ENCODE assay signal across 8 cellular contexts in the genomic region with DNA sequence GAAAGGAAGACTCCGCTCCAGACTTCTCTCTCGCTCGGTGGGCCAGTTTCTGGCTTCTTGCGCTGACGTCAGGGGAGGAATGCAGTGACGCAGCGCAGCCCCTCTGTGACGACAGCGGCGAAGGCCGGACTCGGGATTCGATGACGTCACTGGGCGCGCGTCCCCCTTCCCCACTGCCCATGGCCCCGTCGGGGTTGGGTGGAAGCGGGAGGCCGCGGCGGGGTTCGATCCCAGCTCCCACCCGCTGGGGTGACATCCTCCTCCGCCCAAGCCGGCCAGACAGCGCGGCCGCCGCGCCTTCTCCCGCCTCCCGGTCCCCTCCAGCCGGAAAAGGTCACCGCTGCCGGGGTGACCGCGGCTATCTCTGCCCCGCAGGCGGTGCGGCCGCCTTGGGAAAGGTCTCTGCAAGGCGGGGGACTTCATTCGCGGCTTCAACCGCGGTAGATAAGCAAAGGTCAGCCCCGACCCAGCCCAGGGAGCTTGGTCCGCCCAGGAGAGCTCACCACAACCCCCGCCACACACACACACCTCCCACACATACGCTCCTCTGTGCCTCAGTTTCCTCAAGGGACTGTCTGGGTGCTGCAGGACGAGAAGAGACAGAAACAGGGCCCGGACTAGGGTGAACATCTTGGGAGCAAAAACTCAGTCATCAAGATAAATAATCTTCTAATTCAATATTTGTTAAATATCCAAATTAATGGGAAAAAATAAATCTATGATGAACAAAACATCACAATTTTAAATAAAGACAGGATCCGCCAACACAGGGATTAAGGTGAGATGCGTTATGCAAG. TPM values are rescaled to one million over a fixed set of nuclear protein-coding genes. Genes with fewer than 3 reads are reported as not detected.
DNase-seq lines count a peak whose midpoint lies in the region; ATAC-seq and TF ChIP-seq lines count a peak whose summit lies in the region.

No MANE protein-coding gene starts in this region.

- H3K4me3 Mint-ChIP-seq in immature natural killer cell: peak overlapping the region; percentile 94 to 98 (median 97)

- in situ Hi-C loops in GM23248 (cut with MboI): no loop called here

- no peaks in the 10 kb centered on the region for H3K9me3 ChIP-seq in GM23248 (ENCODE audit: low read depth)
- no peaks in the 10 kb centered on the region for H3K9me3 ChIP-seq in Karpas-422 (ENCODE audit: low read length)
- no peaks in the 10 kb centered on the region for H3K9me3 ChIP-seq in ascending aorta

- DNase-seq in NCI-H82 (lab: John Stamatoyannopoulos, UW): peak; percentile 98
- no peak for DNase-seq in NCI-H82 treated with DMSO at 0.1 percent for 48 hours (lab: John Stamatoyannopoulos, UW; ENCODE audit: unreplicated experiment)
- DNase-seq in GM23248: no peak
- DNase-seq in Karpas-422: peak; percentile 59
- DNase-seq in ascending aorta (ENCODE audit: low spot score in 2 of 2): no peak
- DNase-seq in immature natural killer cell: no peak
- DNase-seq in stimulated activated naive CD8-positive, alpha-beta T cell treated with anti-CD3 and anti-CD28 coated beads, Interleukin-15, Interleukin-2, amounts not matched to agents 100 U/mL and 50 U/mL, for 24 hours: peak; percentile 86
- DNase-seq in LoVo (ENCODE audit: low spot score): no peak

- peak overlapping the region; percentile 99 for H3K9ac ChIP-seq in GM23248
- peak overlapping the region; percentile 98 for H3K9ac ChIP-seq in Karpas-422 (ENCODE audit: low read length)

- H3K9me2 ChIP-seq in GM23248 (ENCODE audit: insufficient read depth) (no peaks in the 10 kb centered on the region), Karpas-422 (replicated peaks; ENCODE audit: insufficient read depth, low read length) (no peaks in the 10 kb centered on the region)

- H3K4me1 ChIP-seq in GM23248 (ENCODE audit: insufficient read depth): peaks cover 15% of the 10 kb centered on the region; the same call in 1 of the 2 replicates
- peaks cover 30% of the 10 kb centered on the region for H3K4me1 ChIP-seq in Karpas-422 (ENCODE audit: low read length)
- H3K4me1 ChIP-seq in ascending aorta: peaks cover 16 to 23% of the 10 kb centered on the region in 2 donors

- peak; percentile 22 for ATAC-seq in stimulated activated naive CD8-positive, alpha-beta T cell treated with anti-CD3 and anti-CD28 coated beads, Interleukin-15, Interleukin-2, amounts not matched to agents 100 U/mL and 50 U/mL, for 24 hours

- H3K27ac Mint-ChIP-seq in immature natural killer cell: peak overlapping the region; percentile 99 to 100 (median 100)

- 0 out of 2 replicates have a peak, but pooled peaks cover 5% of the 10 kb centered on the region for H3K79me2 ChIP-seq in GM23248 (ENCODE audit: insufficient read depth)
- H3K79me2 ChIP-seq in Karpas-422 (ENCODE audit: low read length): peaks cover 18% of the 10 kb centered on the region

- H3F3A ChIP-seq in GM23248 (ENCODE audit: insufficient read depth): peaks cover 21% of the 10 kb centered on the region

- 4 to 6% methylated on average over 38 to 47 of the region's 56 CpGs for WGBS in GM23248 (ENCODE audit: low coverage in 1 of 2, low lambda C conversion rate in 2 of 2, missing lambda C conversion rate in 2 of 2), 2 experiments

- H3K36me3 ChIP-seq in GM23248 (ENCODE audit: low read depth): no peaks in the 10 kb centered on the region
- no peaks in the 10 kb centered on the region for H3K36me3 ChIP-seq in Karpas-422 (ENCODE audit: insufficient read depth, low read length)
- H3K36me3 ChIP-seq in ascending aorta: no peaks in the 10 kb centered on the region

- intact Hi-C loops in ascending aorta (cut with DNase I): loop anchor here (1.0 to 10.0 kb wide), 8 partner anchors 55 to 1212 kb away; partner anchors contain the start of genes ASF1B, BRME1, CALR and CC2D1A

- H4K20me1 ChIP-seq in GM23248 (ENCODE audit: insufficient read depth): no peaks in the 10 kb centered on the region
- no peaks in the 10 kb centered on the region for H4K20me1 ChIP-seq in Karpas-422 (ENCODE audit: insufficient read depth, low read depth, low read length)

- H3K4me2 ChIP-seq in GM23248 (ENCODE audit: unreplicated experiment): peak overlapping the region; percentile 89
- peak overlapping the region; percentile 93 for H3K4me2 ChIP-seq in Karpas-422 (ENCODE audit: low read depth, low read length, poor library complexity, severe bottlenecking)

- peaks cover 32 to 35% of the 10 kb centered on the region in 2 donors for H3K4me1 Mint-ChIP-seq in immature natural killer cell

- no peaks in the 10 kb centered on the region for H3K36me3 Mint-ChIP-seq in immature natural killer cell

- H3K27ac ChIP-seq in GM23248: peak overlapping the region; percentile 94
- peak overlapping the region; percentile 87; the same call in 1 of the 2 replicates for H3K27ac ChIP-seq in Karpas-422 (ENCODE audit: low read length)
- H3K27ac ChIP-seq in ascending aorta: peak overlapping the region; percentile 96 to 100

- H3K27me3 ChIP-seq in GM23248 (replicated peaks; ENCODE audit: insufficient read depth) (no peaks in the 10 kb centered on the region), Karpas-422 (ENCODE audit: low read length) (no peaks in the 10 kb centered on the region), ascending aorta (no peaks in the 10 kb centered on the region)

- H2AFZ ChIP-seq in GM23248 (peak overlapping the region; percentile 85), Karpas-422 (ENCODE audit: low read length) (peak overlapping the region; percentile 79; the same call in 1 of the 2 replicates)

- H3K27me3 Mint-ChIP-seq in immature natural killer cell (ENCODE audit: low read depth in 3 of 3): peaks cover 19 to 39% (median 22%) of the 10 kb centered on the region in 3 donors

- TF ChIP-seq CTCF in ascending aorta (IDR thresholded peaks at IDR 0.05): peak in 1 of 3 experiments; percentile 16

- peak overlapping the region; percentile 81 for H3K4me3 ChIP-seq in GM23248
- H3K4me3 ChIP-seq in Karpas-422 (ENCODE audit: low read length): peak overlapping the region; percentile 81
- peak overlapping the region; percentile 76 to 88 for H3K4me3 ChIP-seq in ascending aorta

- no peaks in the 10 kb centered on the region for H3K9me3 Mint-ChIP-seq in immature natural killer cell

RNA-seq across cellular contexts. Expression of gene RFX1, which starts 0.8 kb away (rescaled TPM):
- 1.9 and 2.5 TPM in 2 replicates for total RNA-seq in GM23248 (2014; rRNA removed; shearing (Covaris generic))
- polyA plus RNA-seq in GM23248 (2016; fragmentation: Nextera tagmentation; extraction: Ambion mirVana) (1.6 and 1.7 TPM in 2 replicates), immature natural killer cell (1 to 10 TPM in 1 of 3 donors, under 1 TPM in 2; 0.21 to 1.5 (median 0.66) TPM)
- 1.2 and 2.3 TPM in 2 replicates for total RNA-seq in Karpas-422 (2014; rRNA removed; shearing (Covaris generic); ENCODE audit: low replicate concordance)
- 3.3 TPM for total RNA-seq in ascending aorta

RNA-seq across cellular contexts. Expression of gene RLN3, which starts 21.0 kb away (rescaled TPM):
- total RNA-seq in GM23248 (2014; rRNA removed; shearing (Covaris generic)): not detected in 2 replicates
- polyA plus RNA-seq in GM23248 (2016; fragmentation: Nextera tagmentation; extraction: Ambion mirVana) (not detected in 2 replicates), immature natural killer cell (not detected)
- not detected in 2 replicates for total RNA-seq in Karpas-422 (2014; rRNA removed; shearing (Covaris generic); ENCODE audit: low replicate concordance)
- total RNA-seq in ascending aorta: not detected

RNA-seq across cellular contexts. Expression of gene IL27RA, which starts 24.6 kb away (rescaled TPM):
- 7.5 and 8.5 TPM in 2 replicates for total RNA-seq in GM23248 (2014; rRNA removed; shearing (Covaris generic))
- polyA plus RNA-seq in GM23248 (2016; fragmentation: Nextera tagmentation; extraction: Ambion mirVana) (5.8 and 7.1 TPM in 2 replicates), immature natural killer cell (10 to 100 TPM; 58.6 to 86.4 (median 69.9) TPM)
- 0.67 and 1.9 TPM in 2 replicates for total RNA-seq in Karpas-422 (2014; rRNA removed; shearing (Covaris generic); ENCODE audit: low replicate concordance)
- 4.2 TPM for total RNA-seq in ascending aorta

RNA-seq across cellular contexts. Expression of gene DCAF15, which starts 54.7 kb away (rescaled TPM):
- 10.6 and 11.5 TPM in 2 replicates for total RNA-seq in GM23248 (2014; rRNA removed; shearing (Covaris generic))
- 9.3 and 10.5 TPM in 2 replicates for polyA plus RNA-seq in GM23248 (2016; fragmentation: Nextera tagmentation; extraction: Ambion mirVana)
- total RNA-seq in Karpas-422 (2014; rRNA removed; shearing (Covaris generic); ENCODE audit: low replicate concordance): 15.1 and 41.4 TPM in 2 replicates
- total RNA-seq in ascending aorta: 35.0 TPM
- 1 to 10 TPM; 2.4 to 9.4 (median 4.2) TPM for polyA plus RNA-seq in immature natural killer cell

RNA-seq across cellular contexts. Expression of gene PALM3, which starts 54.9 kb away (rescaled TPM):
- total RNA-seq in GM23248 (2014; rRNA removed; shearing (Covaris generic)): 0.25 TPM in 1 of 2 replicates, not detected in the other
- 0.15 TPM in 1 of 2 replicates, not detected in the other for polyA plus RNA-seq in GM23248 (2016; fragmentation: Nextera tagmentation; extraction: Ambion mirVana)
- total RNA-seq in Karpas-422 (2014; rRNA removed; shearing (Covaris generic); ENCODE audit: low replicate concordance): not detected in 2 replicates
- total RNA-seq in ascending aorta: 1.7 TPM
- not detected for polyA plus RNA-seq in immature natural killer cell

Comparison
In these comparisons a context has a peak if more than half of its experiments do, and no peak if none do; other contexts are left out.
1. DNase-seq: peak in NCI-H82 (single experiment), Karpas-422 (single experiment) and stimulated activated naive CD8-positive, alpha-beta T cell treated with anti-CD3 and anti-CD28 coated beads, Interleukin-15, Interleukin-2, amounts not matched to agents 100 U/mL and 50 U/mL, for 24 hours (single experiment); none in NCI-H82 treated with DMSO at 0.1 percent for 48 hours (single experiment), GM23248 (single experiment), ascending aorta (0 of 2), immature natural killer cell (0 of 3) and LoVo (single experiment).
2. Peak in every context shown above with its lines, with median percentiles within 50 percentile points of each other: H3K27ac ChIP-seq and H3K4me3 ChIP-seq.